13 cellular contexts compared by ENCODE assay signal in genomic region chr4:114146947-114147618, GRCh38.
DNase-seq lines count a peak whose midpoint lies in the region; ATAC-seq and TF ChIP-seq lines count a peak whose summit lies in the region.
"Had no signal": no experiment of that assay in that cellular context is flagged by ENCODE, and none has a peak within 500 bp of the region (broad histone marks: within the 10 kb centered on the region; RNA-seq: fewer than 3 reads in every experiment).

No MANE protein-coding gene starts in this region.

- peaks cover 2% of the 10 kb centered on the region for H3K27me3 Mint-ChIP-seq in activated CD8-positive, alpha-beta T cell treated with anti-CD3 and anti-CD28 coated beads for 36 hours
- H3K27me3 Mint-ChIP-seq in natural killer cell (ENCODE audit: low read depth in 2 of 2) = peaks cover 0 to 17% of the 10 kb centered on the region in 2 donors

- intact Hi-C loops in activated CD8-positive, alpha-beta T cell treated with anti-CD3 and anti-CD28 coated beads for 36 hours (cut with micrococcal nuclease) = no loop called here
- intact Hi-C loops in natural killer cell (cut with micrococcal nuclease) = no loop called here

- H3K4me3 Mint-ChIP-seq in activated CD8-positive, alpha-beta T cell treated with anti-CD3 and anti-CD28 coated beads for 36 hours = peak overlapping the region; percentile 64
- H3K4me3 Mint-ChIP-seq in natural killer cell = peak overlapping the region; percentile 87

- H3K36me3 Mint-ChIP-seq in activated CD8-positive, alpha-beta T cell treated with anti-CD3 and anti-CD28 coated beads for 36 hours (ENCODE audit: low read depth) = no peaks in the 10 kb centered on the region
- no peaks in the 10 kb centered on the region for H3K36me3 Mint-ChIP-seq in natural killer cell

- CTCF ChIA-PET in activated CD8-positive, alpha-beta T cell treated with anti-CD3 and anti-CD28 coated beads for 36 hours (lab: Charles Lee) = no interaction called here

- H3K27ac Mint-ChIP-seq in activated CD8-positive, alpha-beta T cell treated with anti-CD3 and anti-CD28 coated beads for 36 hours = peak overlapping the region; percentile 68
- H3K27ac Mint-ChIP-seq in natural killer cell = peak overlapping the region in 1 of 2 donors; percentile 70

- H3K9me3 Mint-ChIP-seq in activated CD8-positive, alpha-beta T cell treated with anti-CD3 and anti-CD28 coated beads for 36 hours = peaks cover 4% of the 10 kb centered on the region
- H3K9me3 Mint-ChIP-seq in natural killer cell = peaks cover 0 to 2% of the 10 kb centered on the region in 2 donors

- DNase-seq in GDM1 (lab: John Stamatoyannopoulos, UW) (peak; percentile 58), HuH-7 (ENCODE audit: low spot score) (peak; percentile 23), natural killer cell (no peak)
- no peak for DNase-seq in activated CD8-positive, alpha-beta T cell treated with anti-CD3 and anti-CD28 coated beads for 36 hours
- DNase-seq: heart right ventricle, left ventricle myocardium inferior, NCI-H2081, T1000, upper lobe of right lung had no signal

- H3K4me1 Mint-ChIP-seq in activated CD8-positive, alpha-beta T cell treated with anti-CD3 and anti-CD28 coated beads for 36 hours (ENCODE audit: low read depth) = peaks cover 7% of the 10 kb centered on the region
- peaks cover 7 to 12% of the 10 kb centered on the region in 2 donors for H3K4me1 Mint-ChIP-seq in natural killer cell

- TF ChIP-seq CTCF in activated CD8-positive, alpha-beta T cell treated with anti-CD3 and anti-CD28 coated beads for 36 hours (IDR thresholded peaks at IDR 0.05) = no peak
- no peak for TF ChIP-seq CTCF in natural killer cell (IDR thresholded peaks at IDR 0.05)

- no peak for ATAC-seq in activated CD8-positive, alpha-beta T cell treated with anti-CD3 and anti-CD28 coated beads for 36 hours
- ATAC-seq in natural killer cell (no peak), HG02840 (IDR thresholded peaks at IDR 0.05; ENCODE audit: low FRiP score, unreplicated experiment) (no peak), HG03520 (IDR thresholded peaks at IDR 0.05; ENCODE audit: unreplicated experiment) (no peak), HG03196 (IDR thresholded peaks at IDR 0.05; ENCODE audit: unreplicated experiment) (no peak), GM21528 (IDR thresholded peaks at IDR 0.05; ENCODE audit: low FRiP score, unreplicated experiment) (no peak)
- ATAC-seq: heart right ventricle, upper lobe of right lung had no signal

- POLR2A ChIA-PET in activated CD8-positive, alpha-beta T cell treated with anti-CD3 and anti-CD28 coated beads for 36 hours (lab: Charles Lee) = no interaction called here

Comparison
In these comparisons a context has a peak if more than half of its experiments do, and no peak if none do; other contexts are left out.
1. DNase-seq: peak in GDM1 (single experiment) and HuH-7 (single experiment); none in activated CD8-positive, alpha-beta T cell treated with anti-CD3 and anti-CD28 coated beads for 36 hours (single experiment) and natural killer cell (single experiment).